In the genomic region with DNA sequence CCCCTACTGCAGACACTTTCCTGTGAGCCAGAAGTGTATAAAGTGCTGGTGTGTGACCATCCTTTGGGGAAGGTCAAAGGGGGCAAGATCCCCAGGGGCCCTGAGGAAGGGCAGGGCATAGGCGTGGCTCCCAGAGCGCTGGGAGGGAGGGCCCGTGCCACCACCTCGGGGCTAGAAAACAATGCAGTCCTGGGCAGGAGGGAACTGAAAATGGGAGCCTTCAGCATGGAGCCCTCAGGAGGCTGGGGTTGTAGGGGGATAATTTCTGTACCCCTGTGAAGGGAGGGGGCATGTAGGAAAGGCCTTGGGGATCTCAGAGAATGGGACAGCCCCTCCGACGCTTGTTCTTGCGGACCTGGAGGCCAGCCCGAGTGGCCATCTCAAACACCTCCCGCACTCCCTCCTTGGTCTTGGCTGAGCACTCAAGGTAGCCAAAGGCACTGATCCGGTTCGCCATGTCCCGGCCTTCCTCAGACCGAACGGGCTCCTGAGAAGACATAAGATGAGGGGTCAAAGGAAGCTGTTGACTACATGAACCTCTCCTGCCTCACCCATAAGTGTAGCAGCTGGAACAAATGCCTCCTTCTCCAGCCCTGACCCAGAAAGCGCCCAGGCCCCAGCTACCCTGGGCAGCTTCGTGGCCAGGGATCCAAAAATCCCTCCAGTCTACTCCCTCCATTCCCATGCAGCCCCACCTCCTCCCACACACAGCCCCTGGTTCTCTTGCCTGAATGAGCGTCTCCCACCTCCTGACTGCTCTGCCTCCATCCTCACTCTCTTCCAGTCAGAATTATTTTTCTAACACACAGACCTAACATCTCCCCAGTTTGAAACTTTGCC, we compare ENCODE assay signal across 8 cellular contexts. TPM values are rescaled to one million over a fixed set of nuclear protein-coding genes. Genes with fewer than 3 reads are reported as not detected.
A peak's percentile ranks its signal among the peaks of the same experiment; 100 is the strongest.
DNase-seq lines count a peak whose midpoint lies in the region; ATAC-seq and TF ChIP-seq lines count a peak whose summit lies in the region.

No MANE protein-coding gene starts in this region.

- TF ChIP-seq CTCF in Calu3 (IDR thresholded peaks at IDR 0.05; ENCODE audit: unreplicated experiment) (no peak), gastroesophageal sphincter (IDR thresholded peaks at IDR 0.05) (no peak), GM13976 (IDR thresholded peaks at IDR 0.05; ENCODE audit: borderline replicate concordance, control extremely low read depth, extremely low read depth, insufficient read depth, missing control alignments) (no peak)

- no peak for ATAC-seq in T-cell (replicated peaks in 1 of 4)
- ATAC-seq in gastroesophageal sphincter: no peak
- no peak for ATAC-seq in GM21381 (IDR thresholded peaks at IDR 0.05; ENCODE audit: unreplicated experiment)

- H3K36me3 ChIP-seq in gastroesophageal sphincter (peaks cover 0 to 57% of the 10 kb centered on the region in 2 donors), rectal smooth muscle tissue (ENCODE audit: control insufficient read depth, insufficient read depth, low read length) (peaks cover 21% of the 10 kb centered on the region)

- 51 to 63% methylated on average over 5 to 16 of the region's 17 CpGs for WGBS in gastroesophageal sphincter (ENCODE audit: low coverage in 1 of 2), 2 donors

- CTCF ChIA-PET in Calu3 (lab: Charles Lee): no interaction called here
- CTCF ChIA-PET in T-cell (lab: Charles Lee): interaction anchor here in 1 of 2 donors (0.6 kb wide), 1 partner anchor 13 kb away, joined by 4 read pairs; no protein-coding TSS in a partner anchor

- H3K27ac Mint-ChIP-seq in Calu3 (ENCODE audit: unreplicated experiment) (peak overlapping the region; percentile 93), T-cell (peak overlapping the region; percentile 83 to 92)

- DNase-seq in Calu3 (no peak), T-cell (no peak), NOMO-1 (lab: John Stamatoyannopoulos, UW; ENCODE audit: unreplicated experiment in 2 of 2) (no peak), NCI-H2196 (lab: John Stamatoyannopoulos, UW; ENCODE audit: unreplicated experiment) (no peak), GM13976 (ENCODE audit: low spot score) (no peak)

- intact Hi-C loops in Calu3 (cut with micrococcal nuclease; ENCODE audit: unreplicated experiment): no loop called here

- H3K27me3 ChIP-seq in gastroesophageal sphincter (no peaks in the 10 kb centered on the region), rectal smooth muscle tissue (ENCODE audit: control insufficient read depth, insufficient read depth, low read length) (no peaks in the 10 kb centered on the region)

- peak overlapping the region; percentile 37 for H3K4me3 Mint-ChIP-seq in Calu3 (ENCODE audit: low read depth, unreplicated experiment)
- H3K4me3 Mint-ChIP-seq in T-cell: peak overlapping the region in 1 of 3 donors; percentile 38

- no TSS peak for BruUV-seq in Calu3 (replicated peaks; lab: Mats Ljungman, UMichigan)

- peak overlapping the region; percentile 14 for H3K9ac ChIP-seq in rectal smooth muscle tissue (ENCODE audit: low read length)

- peak overlapping the region; percentile 67 to 100 (median 94) for H3K27ac ChIP-seq in gastroesophageal sphincter
- peak overlapping the region; percentile 92 for H3K27ac ChIP-seq in rectal smooth muscle tissue (ENCODE audit: low read depth, low read length)

- peaks cover 57% of the 10 kb centered on the region for H3K4me1 Mint-ChIP-seq in Calu3 (ENCODE audit: low read depth, unreplicated experiment)
- peaks cover 52 to 70% (median 60%) of the 10 kb centered on the region in 3 donors for H3K4me1 Mint-ChIP-seq in T-cell

- no peaks in the 10 kb centered on the region for H3K9me3 Mint-ChIP-seq in Calu3 (ENCODE audit: low read depth, unreplicated experiment)
- no peaks in the 10 kb centered on the region for H3K9me3 Mint-ChIP-seq in T-cell

- peaks cover 5 to 90% (median 63%) of the 10 kb centered on the region in 3 donors for H3K4me1 ChIP-seq in gastroesophageal sphincter
- H3K4me1 ChIP-seq in rectal smooth muscle tissue (ENCODE audit: control insufficient read depth, insufficient read depth, low read length): peaks cover 46% of the 10 kb centered on the region

- in situ Hi-C loops in GM13976 (cut with MboI; ENCODE audit: low sequenced_read_pairs, unreplicated experiment): loop anchor here (10.0 to 25.0 kb wide), 2 partner anchors 197 to 336 kb away; a partner anchor contains a TSS

- H3K27me3 Mint-ChIP-seq in Calu3 (ENCODE audit: unreplicated experiment): no peaks in the 10 kb centered on the region
- no peaks in the 10 kb centered on the region for H3K27me3 Mint-ChIP-seq in T-cell

- POLR2A ChIA-PET in T-cell (lab: Charles Lee): interaction anchor here in 1 of 2 donors (0.5 kb wide), 1 partner anchor 137 kb away, joined by 5 read pairs; no protein-coding TSS in a partner anchor

- no peak overlapping the region for H3K4me3 ChIP-seq in gastroesophageal sphincter
- H3K4me3 ChIP-seq in rectal smooth muscle tissue (ENCODE audit: low read length): no peak overlapping the region

- H3K36me3 Mint-ChIP-seq in Calu3 (ENCODE audit: insufficient read depth, unreplicated experiment) (peaks cover 74% of the 10 kb centered on the region), T-cell (peaks cover 23% of the 10 kb centered on the region)

- TF ChIP-seq EP300 in gastroesophageal sphincter (IDR thresholded peaks at IDR 0.05): no peak

- TF ChIP-seq POLR2A in gastroesophageal sphincter (IDR thresholded peaks at IDR 0.05): no peak

- no peaks in the 10 kb centered on the region for H3K9me3 ChIP-seq in gastroesophageal sphincter

RNA-seq across cellular contexts. Expression of a gene that starts 5.5 kb away (rescaled TPM):
- 176 and 197 TPM in 2 replicates for total RNA-seq in Calu3 (2022)
- 10 to 100 TPM in 3 of 5 donors, 1 to 10 TPM in 2; 6.0 to 33.2 (median 12.1) TPM for total RNA-seq in T-cell
- 100 to 1,000 TPM; 183 to 354 (median 240) TPM for total RNA-seq in gastroesophageal sphincter

RNA-seq across cellular contexts. Expression of a gene that starts 13.7 kb away (rescaled TPM):
- total RNA-seq in Calu3 (2022) (1.3 and 2.2 TPM in 2 replicates), T-cell (under 1 TPM; 0.15 to 0.77 (median 0.38) TPM), gastroesophageal sphincter (1 to 10 TPM in 2 of 4 donors, under 1 TPM in 2; 0.35 to 2.8 (median 1.7) TPM)

RNA-seq across cellular contexts. Expression of a gene that starts 27.0 kb away (rescaled TPM):
- total RNA-seq in Calu3 (2022) (71.4 and 80.0 TPM in 2 replicates), T-cell (100 to 1,000 TPM in 1 of 5 donors, 10 to 100 TPM in 4; 71.0 to 103 (median 86.1) TPM), gastroesophageal sphincter (10 to 100 TPM; 13.4 to 25.3 (median 18.8) TPM)
